3 cellular contexts compared by ENCODE assay signal in genomic region chr15:20986775-20987174, GRCh38.
A peak's percentile ranks its signal among the peaks of the same experiment; 100 is the strongest.
DNase-seq lines count a peak whose midpoint lies in the region; ATAC-seq and TF ChIP-seq lines count a peak whose summit lies in the region.
"Not testable (repeated sequence)": the region's sequence is repeated elsewhere in the genome, so short reads cannot be mapped to it uniquely, and the experiment has no call there.

No MANE protein-coding gene starts in this region.

- DNase-seq in left colon, mucosa of descending colon: not testable (repeated sequence)
- DNase-seq in mucosa of gallbladder (ENCODE audit: low spot score), result peak; percentile 5

- not testable (repeated sequence) for TF ChIP-seq CTCF in mucosa of descending colon (IDR thresholded peaks at IDR 0.05)

- not testable (repeated sequence) for H3K9me3 ChIP-seq in mucosa of descending colon

- intact Hi-C loops in left colon (cut with DNase I, micrococcal nuclease); mucosa of descending colon (cut with DNase I, micrococcal nuclease): not testable (repeated sequence)

- peak; percentile 84 for ATAC-seq in left colon
- ATAC-seq in mucosa of descending colon, result peak; percentile 86

- H3K4me1 ChIP-seq in mucosa of descending colon (ENCODE audit: low read depth), result not testable (repeated sequence)

- not testable (repeated sequence) for H3K36me3 ChIP-seq in mucosa of descending colon (ENCODE audit: low read depth)

- H3K4me3 ChIP-seq in mucosa of descending colon, result not testable (repeated sequence)
